ENCODE assay signal across 8 cellular contexts in the genomic region with DNA sequence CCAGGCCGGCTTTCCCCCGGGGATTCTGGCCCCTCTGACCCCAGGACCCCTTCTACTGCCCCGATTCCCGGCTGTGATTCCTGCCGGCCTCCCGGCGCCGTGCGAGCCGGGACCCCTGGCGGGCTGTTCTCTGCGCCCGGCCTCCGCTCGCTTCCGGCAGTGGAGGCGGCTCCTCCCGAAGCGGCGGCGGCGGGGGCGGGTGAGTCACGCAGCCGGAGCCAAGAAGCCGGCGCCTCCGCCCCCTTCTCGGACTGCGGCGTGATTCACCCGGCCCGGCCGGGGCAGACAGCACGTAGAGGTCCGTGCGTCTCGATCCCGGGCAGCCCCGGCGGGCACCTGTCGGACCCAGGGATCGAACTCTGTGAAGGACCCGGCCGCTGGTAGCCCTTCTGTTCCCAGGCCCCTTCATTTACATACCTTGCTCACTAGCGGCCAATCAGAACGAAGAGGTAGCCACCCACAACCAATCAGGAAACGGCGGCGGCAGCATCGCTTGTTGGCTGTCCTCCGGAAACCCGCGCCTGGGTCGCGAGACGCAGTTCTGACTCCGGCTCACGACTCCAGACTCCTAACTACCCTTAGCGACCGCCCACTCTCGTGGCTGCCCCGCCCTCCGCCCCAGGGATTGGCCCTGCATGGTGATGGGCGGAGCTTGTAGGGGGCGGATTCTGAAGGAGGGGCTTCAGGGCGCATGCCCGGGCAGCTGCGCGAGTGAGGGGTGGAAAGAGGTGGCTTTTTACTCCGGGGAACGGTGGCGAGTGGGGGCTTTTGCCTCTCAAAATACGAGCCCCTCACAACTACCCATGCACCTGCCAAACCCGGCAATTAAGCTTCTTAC. TPM values are rescaled to one million over a fixed set of nuclear protein-coding genes. Genes with fewer than 3 reads are reported as not detected.
DNase-seq lines count a peak whose midpoint lies in the region; ATAC-seq, FAIRE-seq and TF ChIP-seq lines count a peak whose summit lies in the region.

A gene with protein sequence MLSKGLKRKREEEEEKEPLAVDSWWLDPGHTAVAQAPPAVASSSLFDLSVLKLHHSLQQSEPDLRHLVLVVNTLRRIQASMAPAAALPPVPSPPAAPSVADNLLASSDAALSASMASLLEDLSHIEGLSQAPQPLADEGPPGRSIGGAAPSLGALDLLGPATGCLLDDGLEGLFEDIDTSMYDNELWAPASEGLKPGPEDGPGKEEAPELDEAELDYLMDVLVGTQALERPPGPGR (minus strand): TSS at position 543 of the 838 bp plus-strand sequence. CDS start 2,446 bp downstream, outside the sequence.

- H3K4me2 ChIP-seq in SU-DHL-6 (ENCODE audit: low read depth, low read length, poor library complexity, severe bottlenecking) = peak within 1 kb of the TSS; percentile 93

- no peaks in the 10 kb centered on the region for H3K9me2 ChIP-seq in SU-DHL-6 (replicated peaks; ENCODE audit: insufficient read depth, low read length)

- 0 to 1% methylated on average over 71 to 75 of the region's 75 CpGs for WGBS in pancreas, 2 donors
- 1% methylated on average over 53 of the region's 75 CpGs for WGBS in tibial nerve, 2 donors

- TF ChIP-seq POLR2A in tibial nerve (IDR thresholded peaks at IDR 0.05) = peak; percentile 98 to 99

- DNase-seq in NCI-H128 (lab: John Stamatoyannopoulos, UW; ENCODE audit: unreplicated experiment) (peak; percentile 98), head of caudate nucleus (peak; percentile 100), pancreas (peak; percentile 99 to 100 (median 100)), tibial nerve (ENCODE audit: low spot score in 2 of 2) (peak; percentile 100)
- peak; percentile 100 for DNase-seq in activated naive CD8-positive, alpha-beta T cell treated with anti-CD3 and anti-CD28 coated beads, Interleukin-2, amount 50 U/mL, for 16 hours (ENCODE audit: low read depth, low spot score)

- peak; percentile 78 to 100 for TF ChIP-seq EP300 in tibial nerve (IDR thresholded peaks at IDR 0.05)

- TF ChIP-seq CTCF in GM12872 (IDR thresholded peaks at IDR 0.05; ENCODE audit: insufficient read depth, low read depth, low read length) (peak; percentile 77; the same call in 2 of the 3 replicates), SU-DHL-6 (IDR thresholded peaks at IDR 0.05; ENCODE audit: insufficient read depth, low read length, poor library complexity, severe bottlenecking) (peak; percentile 94), pancreas (IDR thresholded peaks at IDR 0.05) (peak in 3 of 4 donors; percentile 61 to 71 (median 70)), tibial nerve (IDR thresholded peaks at IDR 0.05) (peak; percentile 83 to 97 (median 94))

- H3K4me1 ChIP-seq in pancreas (peaks cover 0 to 18% (median 5%) of the 10 kb centered on the region in 3 donors), tibial nerve (peaks cover 0 to 44% (median 33%) of the 10 kb centered on the region in 4 donors)

- intact Hi-C loops in head of caudate nucleus (cut with DNase I) = loop anchor here (5.0 kb wide), 1 partner anchor 118 kb away; no protein-coding TSS in a partner anchor
- intact Hi-C loops in pancreas (cut with DNase I) = no loop called here

- no peaks in the 10 kb centered on the region for H3K27me3 ChIP-seq in SU-DHL-6 (ENCODE audit: low read length)
- H3K27me3 ChIP-seq in pancreas = no peaks in the 10 kb centered on the region
- no peaks in the 10 kb centered on the region for H3K27me3 ChIP-seq in tibial nerve

- H3F3A ChIP-seq in SU-DHL-6 (ENCODE audit: insufficient read depth) = peaks cover 8% of the 10 kb centered on the region; the same call in 1 of the 2 replicates

- ATAC-seq in HG02678 (IDR thresholded peaks at IDR 0.05; ENCODE audit: unreplicated experiment) (peak; percentile 87), pancreas (peak; percentile 80 to 91 (median 86))

- H3K27ac ChIP-seq in SU-DHL-6 (ENCODE audit: low read depth, low read length) (peak within 1 kb of the TSS; percentile 75), pancreas (peak within 1 kb of the TSS; percentile 98 to 99 (median 99)), tibial nerve (peak within 1 kb of the TSS; percentile 95 to 100 (median 99))

- H3K9ac ChIP-seq in SU-DHL-6 (ENCODE audit: low read length) = peak within 1 kb of the TSS; percentile 83

- no peaks in the 10 kb centered on the region for H3K79me2 ChIP-seq in SU-DHL-6 (ENCODE audit: insufficient read depth, low read length)

- FAIRE-seq in pancreas (lab: Jason Lieb, UNC) = peak; percentile 90

- peak within 1 kb of the TSS; percentile 85 for H3K4me3 ChIP-seq in SU-DHL-6 (ENCODE audit: insufficient read depth, low read length, poor library complexity, severe bottlenecking)
- peak within 1 kb of the TSS; percentile 64 to 82 (median 80) for H3K4me3 ChIP-seq in pancreas
- peak within 1 kb of the TSS; percentile 83 to 96 (median 94) for H3K4me3 ChIP-seq in tibial nerve

- H3K36me3 ChIP-seq in SU-DHL-6 (ENCODE audit: low read length) = no peaks in the 10 kb centered on the region
- no peaks in the 10 kb centered on the region for H3K36me3 ChIP-seq in pancreas
- H3K36me3 ChIP-seq in tibial nerve = peaks cover 0 to 13% (median 7%) of the 10 kb centered on the region in 3 donors

- peak within 1 kb of the TSS; percentile 88 for H2AFZ ChIP-seq in SU-DHL-6 (ENCODE audit: low read depth, low read length, severe bottlenecking)

- no peaks in the 10 kb centered on the region for H4K20me1 ChIP-seq in SU-DHL-6 (ENCODE audit: low read depth, low read length)

- no peaks in the 10 kb centered on the region for H3K9me3 ChIP-seq in SU-DHL-6 (ENCODE audit: insufficient read depth, low read length)
- no peaks in the 10 kb centered on the region for H3K9me3 ChIP-seq in pancreas
- no peaks in the 10 kb centered on the region for H3K9me3 ChIP-seq in tibial nerve

RNA-seq across cellular contexts. Expression of the gene that starts here (rescaled TPM):
- 1 to 10 TPM; 2.6 to 5.4 (median 3.9) TPM for total RNA-seq in pancreas
- 10 to 100 TPM in 1 of 2 donors, 1 to 10 TPM in 1; 6.4 to 11.9 TPM for polyA plus RNA-seq in pancreas
- total RNA-seq in tibial nerve = 10 to 100 TPM; 18.9 to 22.2 (median 20.4) TPM

Comparison
In these comparisons a context has a peak if more than half of its experiments do, and no peak if none do; other contexts are left out.
1. Peak in every context shown above with its lines: DNase-seq, ATAC-seq, H3K4me3 ChIP-seq and H3K27ac ChIP-seq.